8 cellular contexts compared by ENCODE assay signal in genomic region chr3:57007513-57008415, GRCh38. TPM values are rescaled to one million over a fixed set of nuclear protein-coding genes. Genes with fewer than 3 reads are reported as not detected.
DNase-seq lines count a peak whose midpoint lies in the region; ATAC-seq and TF ChIP-seq lines count a peak whose summit lies in the region.
"Had no signal": no experiment of that assay in that cellular context is flagged by ENCODE, and none has a peak within 500 bp of the region (broad histone marks: within the 10 kb centered on the region; RNA-seq: fewer than 3 reads in every experiment).

No MANE protein-coding gene starts in this region.

- H3K4me1 Mint-ChIP-seq in activated T-helper 17 cell treated with anti-CD3 and anti-CD28 coated beads, Interleukin-2, amount 50 U/mL, for 72 hours = peaks cover 4% of the 10 kb centered on the region

- H3K4me1 ChIP-seq in HUES48 (ENCODE audit: control insufficient read depth, insufficient read depth, low read length) (peaks cover 14% of the 10 kb centered on the region), smooth muscle cell (ENCODE audit: low read depth) (peaks cover 15% of the 10 kb centered on the region)

- H3K27ac Mint-ChIP-seq in activated T-helper 17 cell treated with anti-CD3 and anti-CD28 coated beads, Interleukin-2, amount 50 U/mL, for 72 hours = no peak overlapping the region
- H3K27ac Mint-ChIP-seq: natural killer cell had no signal

- H3K4me3 ChIP-seq in HUES48 (ENCODE audit: low read depth, low read length) = no peak overlapping the region
- no peak overlapping the region for H3K4me3 ChIP-seq in smooth muscle cell

- peak; percentile 56 for ATAC-seq in activated T-helper 17 cell treated with anti-CD3 and anti-CD28 coated beads, Interleukin-2, amount 50 U/mL, for 72 hours (replicated peaks)

- H3K36me3 Mint-ChIP-seq in activated T-helper 17 cell treated with anti-CD3 and anti-CD28 coated beads, Interleukin-2, amount 50 U/mL, for 72 hours (ENCODE audit: low read depth) = no peaks in the 10 kb centered on the region
- H3K36me3 Mint-ChIP-seq: natural killer cell had no signal

- peak overlapping the region; percentile 49 for H2AFZ ChIP-seq in smooth muscle cell (ENCODE audit: low read depth)

- H3K27ac ChIP-seq in HUES48 (ENCODE audit: low read depth, low read length) = peak overlapping the region; percentile 5
- peak overlapping the region; percentile 91 for H3K27ac ChIP-seq in smooth muscle cell (ENCODE audit: low read depth)

- H3K79me2 ChIP-seq in smooth muscle cell (ENCODE audit: low read depth) = no peaks in the 10 kb centered on the region

- DNase-seq in hypothalamus (lab: John Stamatoyannopoulos, UW) (peak in 32 of 51 donors; percentile 4 to 78 (median 38)), smooth muscle cell (lab: John Stamatoyannopoulos, UW; ENCODE audit: unreplicated experiment) (peak; percentile 21), middle frontal gyrus (ENCODE audit: extremely low spot score, low spot score) (no peak), NCI-H2029 (lab: John Stamatoyannopoulos, UW) (no peak), NCI-H345 treated with DMSO at 0.1 percent for 48 hours (lab: John Stamatoyannopoulos, UW; ENCODE audit: unreplicated experiment) (no peak)
- DNase-seq: natural killer cell had no signal

- H3F3A ChIP-seq in smooth muscle cell (ENCODE audit: low read depth) = peaks cover 6% of the 10 kb centered on the region

- H3K4me3 Mint-ChIP-seq in activated T-helper 17 cell treated with anti-CD3 and anti-CD28 coated beads, Interleukin-2, amount 50 U/mL, for 72 hours = no peak overlapping the region
- H3K4me3 Mint-ChIP-seq: natural killer cell had no signal

- WGBS in smooth muscle cell (ENCODE audit: low lambda C conversion rate) = 26% methylated on average over 18 of the region's 18 CpGs

- no peaks in the 10 kb centered on the region for H3K27me3 ChIP-seq in HUES48 (ENCODE audit: control insufficient read depth, insufficient read depth, low read length)
- H3K27me3 ChIP-seq in smooth muscle cell (ENCODE audit: low read depth) = no peaks in the 10 kb centered on the region

- H3K9me3 ChIP-seq in HUES48 (ENCODE audit: control insufficient read depth, insufficient read depth, low read length) (no peaks in the 10 kb centered on the region), smooth muscle cell (replicated peaks; ENCODE audit: low read depth) (no peaks in the 10 kb centered on the region)

- H3K9ac ChIP-seq in HUES48 (ENCODE audit: low read depth, low read length) (no peak overlapping the region), smooth muscle cell (ENCODE audit: low read depth) (peak overlapping the region; percentile 63)

- TF ChIP-seq CTCF in smooth muscle cell (IDR thresholded peaks at IDR 0.05; ENCODE audit: borderline replicate concordance, insufficient read depth, poor library complexity, severe bottlenecking) = no peak

- H3K4me2 ChIP-seq in smooth muscle cell = peak overlapping the region; percentile 82

- H3K9me3 Mint-ChIP-seq in activated T-helper 17 cell treated with anti-CD3 and anti-CD28 coated beads, Interleukin-2, amount 50 U/mL, for 72 hours = no peaks in the 10 kb centered on the region
- H3K9me3 Mint-ChIP-seq: natural killer cell had no signal

- H3K36me3 ChIP-seq in HUES48 (ENCODE audit: control insufficient read depth, insufficient read depth, low read length) (no peaks in the 10 kb centered on the region), smooth muscle cell (ENCODE audit: low read depth) (no peaks in the 10 kb centered on the region)

- no peaks in the 10 kb centered on the region for H4K20me1 ChIP-seq in smooth muscle cell (ENCODE audit: low read depth)

- H3K27me3 Mint-ChIP-seq in activated T-helper 17 cell treated with anti-CD3 and anti-CD28 coated beads, Interleukin-2, amount 50 U/mL, for 72 hours = peaks cover 8% of the 10 kb centered on the region

RNA-seq across cellular contexts. Expression of gene SPATA12, which starts 52.7 kb away (rescaled TPM):
- not detected for total RNA-seq in activated T-helper 17 cell treated with anti-CD3 and anti-CD28 coated beads, Interleukin-2, amount 50 U/mL, for 72 hours
- not detected in 2 replicates for total RNA-seq in smooth muscle cell
- not detected in 2 replicates for polyA plus RNA-seq in smooth muscle cell
- total RNA-seq: natural killer cell had no signal

Comparison
In these comparisons a context has a peak if more than half of its experiments do, and no peak if none do; other contexts are left out.
1. DNase-seq: peak in hypothalamus (32 of 51) and smooth muscle cell (single experiment); none in middle frontal gyrus (single experiment), NCI-H2029 (single experiment) and NCI-H345 treated with DMSO at 0.1 percent for 48 hours (single experiment).